13 cellular contexts compared by ENCODE assay signal in the genomic region with DNA sequence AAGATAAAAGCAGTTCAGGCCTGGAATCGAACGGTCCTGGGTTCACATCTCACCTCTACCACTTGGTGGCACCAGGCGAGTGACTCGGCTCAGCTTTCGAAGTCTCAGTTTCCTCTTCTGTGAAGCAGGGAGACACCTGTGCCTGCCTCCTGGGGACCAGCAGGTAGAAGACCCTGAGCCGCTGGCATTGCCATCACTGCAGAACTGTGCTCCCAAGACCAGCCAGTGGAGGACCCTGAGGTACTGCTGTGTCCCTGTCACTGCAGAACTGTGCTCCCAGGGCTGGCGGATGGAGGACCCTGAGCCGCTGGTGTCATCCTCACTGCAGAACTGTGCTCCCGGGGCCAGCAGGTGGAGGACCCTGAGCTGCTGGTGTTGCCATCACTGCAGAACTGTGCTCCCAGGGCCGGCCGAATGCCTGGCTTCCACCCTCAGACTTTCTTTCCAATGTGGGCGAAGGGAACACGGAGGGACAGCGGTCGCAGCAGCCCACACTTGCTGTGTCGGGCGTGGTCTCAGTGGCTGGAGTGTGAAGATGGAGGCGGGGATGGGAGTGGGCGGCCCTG. TPM values are rescaled to one million over a fixed set of nuclear protein-coding genes. Genes with fewer than 3 reads are reported as not detected.
A peak's percentile ranks its signal among the peaks of the same experiment; 100 is the strongest.
DNase-seq lines count a peak whose midpoint lies in the region; ATAC-seq and TF ChIP-seq lines count a peak whose summit lies in the region.
"Had no signal": no experiment of that assay in that cellular context is flagged by ENCODE, and none has a peak within 500 bp of the region (broad histone marks: within the 10 kb centered on the region; RNA-seq: fewer than 3 reads in every experiment).

No MANE protein-coding gene starts in this region.

- no peak overlapping the region for H3K27ac Mint-ChIP-seq in activated naive CD4-positive, alpha-beta T cell treated with anti-CD3 and anti-CD28 coated beads, Interleukin-2, amount 50 U/mL, for 72 hours
- H3K27ac Mint-ChIP-seq in endodermal cell: no peak overlapping the region
- H3K27ac Mint-ChIP-seq in stimulated activated naive CD8-positive, alpha-beta T cell treated with anti-CD3 and anti-CD28 coated beads, Interleukin-15, Interleukin-2, amounts not matched to agents 100 ng/mL and 50 ng/mL, for 24 hours: peak overlapping the region; percentile 78

- ATAC-seq in activated naive CD4-positive, alpha-beta T cell treated with anti-CD3 and anti-CD28 coated beads, Interleukin-2, amount 50 U/mL, for 72 hours: no peak
- no peak for ATAC-seq in HG02973 (IDR thresholded peaks at IDR 0.05; ENCODE audit: unreplicated experiment)

- no peak overlapping the region for H3K4me2 ChIP-seq in PC-9

- no peak overlapping the region for H3K9ac ChIP-seq in endodermal cell (ENCODE audit: extremely low read depth, low read length, poor library complexity, severe bottlenecking)

- WGBS in endodermal cell (ENCODE audit: insufficient coverage in 1 of 2, insufficient read length in 1 of 2), 2 experiments: 86 to 89% methylated on average over 8 to 19 of the region's 19 CpGs

- BruUV-seq in PC-9 (replicated peaks; lab: Mats Ljungman, UMichigan): no TSS peak

- H2AFZ ChIP-seq in PC-9: no peak overlapping the region

- peak; percentile 40 for DNase-seq in activated naive CD4-positive, alpha-beta T cell treated with Interleukin-2 at 50 U/mL for 16 hours
- no peak for DNase-seq in activated naive CD4-positive, alpha-beta T cell treated with anti-CD3 and anti-CD28 coated beads, Interleukin-2, amount 50 U/mL, for 72 hours (ENCODE audit: low spot score in 2 of 2)
- DNase-seq in PC-9 (no peak), endodermal cell (peak; percentile 67), NCI-H2171 (lab: John Stamatoyannopoulos, UW) (no peak), epidermal melanocyte (ENCODE audit: insufficient read length, low spot score) (no peak)
- DNase-seq: MV-4-11, RPMI8226 had no signal

- H4K20me1 ChIP-seq in PC-9 (ENCODE audit: insufficient read depth): no peaks in the 10 kb centered on the region

- peaks cover 6 to 8% of the 10 kb centered on the region in 2 donors for H3K9me3 Mint-ChIP-seq in activated naive CD4-positive, alpha-beta T cell treated with anti-CD3 and anti-CD28 coated beads, Interleukin-2, amount 50 U/mL, for 72 hours
- no peaks in the 10 kb centered on the region for H3K9me3 Mint-ChIP-seq in endodermal cell
- H3K9me3 Mint-ChIP-seq in stimulated activated naive CD8-positive, alpha-beta T cell treated with anti-CD3 and anti-CD28 coated beads, Interleukin-15, Interleukin-2, amounts not matched to agents 100 ng/mL and 50 ng/mL, for 24 hours: peaks cover 8% of the 10 kb centered on the region

- H3K9me3 ChIP-seq in PC-9 (ENCODE audit: insufficient read depth, low read depth) (no peaks in the 10 kb centered on the region), endodermal cell (ENCODE audit: control insufficient read depth, low read length) (no peaks in the 10 kb centered on the region)
- H3K9me3 ChIP-seq: right atrium auricular region had no signal

- H3K27ac ChIP-seq in PC-9 (no peak overlapping the region), endodermal cell (ENCODE audit: low read depth, low read length) (no peak overlapping the region)
- H3K27ac ChIP-seq: C4-2B, right atrium auricular region had no signal

- H3K79me2 ChIP-seq in PC-9 (ENCODE audit: low read depth): no peaks in the 10 kb centered on the region

- H3F3A ChIP-seq in PC-9 (ENCODE audit: insufficient read depth, low read depth): no peaks in the 10 kb centered on the region

- peaks cover 49% of the 10 kb centered on the region for H3K4me1 Mint-ChIP-seq in endodermal cell
- H3K4me1 Mint-ChIP-seq in stimulated activated naive CD8-positive, alpha-beta T cell treated with anti-CD3 and anti-CD28 coated beads, Interleukin-15, Interleukin-2, amounts not matched to agents 100 ng/mL and 50 ng/mL, for 24 hours (ENCODE audit: low read depth): peaks cover 50% of the 10 kb centered on the region

- POLR2A ChIA-PET in PC-9 (lab: Charles Lee; ENCODE audit: unreplicated experiment): no interaction called here

- H3K27me3 Mint-ChIP-seq in endodermal cell (ENCODE audit: insufficient read depth): peaks cover 5% of the 10 kb centered on the region
- H3K27me3 Mint-ChIP-seq in stimulated activated naive CD8-positive, alpha-beta T cell treated with anti-CD3 and anti-CD28 coated beads, Interleukin-15, Interleukin-2, amounts not matched to agents 100 ng/mL and 50 ng/mL, for 24 hours: no peaks in the 10 kb centered on the region

- no peak overlapping the region for H3K4me3 ChIP-seq in PC-9
- no peak overlapping the region for H3K4me3 ChIP-seq in endodermal cell (ENCODE audit: low read length)
- H3K4me3 ChIP-seq: right atrium auricular region had no signal

- TF ChIP-seq CTCF in PC-9 (conservative IDR thresholded peaks at IDR 0.05) (0 out of 2 replicates have a peak, but pooled peaks have one; percentile 29), endodermal cell (conservative IDR thresholded peaks at IDR 0.05) (peak; percentile 61)

- H3K4me3 Mint-ChIP-seq in endodermal cell: no peak overlapping the region
- H3K4me3 Mint-ChIP-seq in stimulated activated naive CD8-positive, alpha-beta T cell treated with anti-CD3 and anti-CD28 coated beads, Interleukin-15, Interleukin-2, amounts not matched to agents 100 ng/mL and 50 ng/mL, for 24 hours: no peak overlapping the region

- H3K36me3 ChIP-seq in PC-9 (ENCODE audit: low read depth): no peaks in the 10 kb centered on the region
- H3K36me3 ChIP-seq in endodermal cell (ENCODE audit: control insufficient read depth, insufficient read depth, low read length): no peaks in the 10 kb centered on the region
- H3K36me3 ChIP-seq: right atrium auricular region had no signal

- CTCF ChIA-PET in PC-9 (lab: Charles Lee): interaction anchor here (0.6 kb wide), 1 partner anchor 30 kb away, joined by 3 read pairs; no protein-coding TSS in a partner anchor

- H3K4me1 ChIP-seq in PC-9 (replicated peaks; ENCODE audit: insufficient read depth): no peaks in the 10 kb centered on the region
- H3K4me1 ChIP-seq in endodermal cell (ENCODE audit: control insufficient read depth, insufficient read depth, low read length): no peaks in the 10 kb centered on the region
- H3K4me1 ChIP-seq: right atrium auricular region had no signal

- H3K36me3 Mint-ChIP-seq in activated naive CD4-positive, alpha-beta T cell treated with anti-CD3 and anti-CD28 coated beads, Interleukin-2, amount 50 U/mL, for 72 hours: peaks cover 7 to 9% of the 10 kb centered on the region in 2 donors
- no peaks in the 10 kb centered on the region for H3K36me3 Mint-ChIP-seq in endodermal cell (ENCODE audit: low read depth)
- no peaks in the 10 kb centered on the region for H3K36me3 Mint-ChIP-seq in stimulated activated naive CD8-positive, alpha-beta T cell treated with anti-CD3 and anti-CD28 coated beads, Interleukin-15, Interleukin-2, amounts not matched to agents 100 ng/mL and 50 ng/mL, for 24 hours (ENCODE audit: low read depth)

- intact Hi-C loops in PC-9 (cut with micrococcal nuclease; ENCODE audit: unreplicated experiment): no loop called here

- H3K27me3 ChIP-seq in PC-9 (ENCODE audit: insufficient read depth, low read depth) (no peaks in the 10 kb centered on the region), endodermal cell (ENCODE audit: control insufficient read depth, insufficient read depth, low read length, poor library complexity, severe bottlenecking) (no peaks in the 10 kb centered on the region)
- H3K27me3 ChIP-seq: right atrium auricular region had no signal

- no peaks in the 10 kb centered on the region for H3K9me2 ChIP-seq in PC-9 (ENCODE audit: insufficient read depth)

RNA-seq across cellular contexts. Expression of gene SLC7A5, which starts 8.7 kb away (rescaled TPM):
- total RNA-seq in activated naive CD4-positive, alpha-beta T cell treated with anti-CD3 and anti-CD28 coated beads, Interleukin-2, amount 50 U/mL, for 72 hours: 100 to 1,000 TPM; 112 to 197 TPM
- total RNA-seq in PC-9 (2021) (357 and 496 TPM in 2 replicates), endodermal cell (100 to 1,000 TPM; 374 to 588 TPM)
- 144 TPM for polyA plus RNA-seq in endodermal cell (2013, experiment 1 of 2)
- polyA plus RNA-seq in endodermal cell (2013, experiment 2 of 2): 134 TPM

RNA-seq across cellular contexts. Expression of gene CA5A, which starts 58.3 kb away (rescaled TPM):
- not detected for total RNA-seq in activated naive CD4-positive, alpha-beta T cell treated with anti-CD3 and anti-CD28 coated beads, Interleukin-2, amount 50 U/mL, for 72 hours
- total RNA-seq in PC-9 (2021) (0.05 and 0.26 TPM in 2 replicates), endodermal cell (not detected)
- not detected for polyA plus RNA-seq in endodermal cell (2013, experiment 1 of 2)
- polyA plus RNA-seq in endodermal cell (2013, experiment 2 of 2): not detected
- total RNA-seq: bronchial epithelial cell, right atrium auricular region had no signal

Comparison
In these comparisons a context has a peak if more than half of its experiments do, and no peak if none do; other contexts are left out.
1. DNase-seq: peak in activated naive CD4-positive, alpha-beta T cell treated with Interleukin-2 at 50 U/mL for 16 hours (single experiment) and endodermal cell (single experiment); none in activated naive CD4-positive, alpha-beta T cell treated with anti-CD3 and anti-CD28 coated beads, Interleukin-2, amount 50 U/mL, for 72 hours (0 of 2), PC-9 (0 of 2), NCI-H2171 (single experiment) and epidermal melanocyte (single experiment).